Comparison of ENCODE assay signal across 9 cellular contexts in genomic region chr17:66540131-66540781, GRCh38.
A peak's percentile ranks its signal among the peaks of the same experiment; 100 is the strongest.
DNase-seq lines count a peak whose midpoint lies in the region; ATAC-seq and TF ChIP-seq lines count a peak whose summit lies in the region.
"Had no signal": no experiment of that assay in that cellular context is flagged by ENCODE, and none has a peak within 500 bp of the region (broad histone marks: within the 10 kb centered on the region; RNA-seq: fewer than 3 reads in every experiment).

No MANE protein-coding gene starts in this region.

- no peaks in the 10 kb centered on the region for H3K27me3 ChIP-seq in kidney epithelial cell (ENCODE audit: control insufficient read depth, insufficient read depth, low read length)

- TF ChIP-seq CTCF in kidney epithelial cell (IDR thresholded peaks at IDR 0.05; ENCODE audit: insufficient read depth, low read length, poor library complexity, severe bottlenecking) = no peak

- peak overlapping the region; percentile 98 for H3K27ac ChIP-seq in temporal lobe (ENCODE audit: low read depth, low read length)

- no peak for ATAC-seq in HG03521 (IDR thresholded peaks at IDR 0.05; ENCODE audit: unreplicated experiment)
- ATAC-seq in HG02610 (IDR thresholded peaks at IDR 0.05; ENCODE audit: unreplicated experiment) = no peak

- no peak overlapping the region for H3K4me3 ChIP-seq in kidney epithelial cell (ENCODE audit: low read depth, low read length)

- no peaks in the 10 kb centered on the region for H3K36me3 ChIP-seq in kidney epithelial cell (ENCODE audit: control insufficient read depth, insufficient read depth, low read length)

- DNase-seq in Kasumi-1 (lab: John Stamatoyannopoulos, UW) (peak; percentile 87), cerebellar cortex (ENCODE audit: low spot score) (peak; percentile 51), kidney epithelial cell (ENCODE audit: low read depth) (peak; percentile 52), NCI-H2196 treated with DMSO at 0.1 percent for 48 hours (lab: John Stamatoyannopoulos, UW; ENCODE audit: unreplicated experiment) (no peak)
- DNase-seq: central memory CD4-positive, alpha-beta T cell; stimulated activated CD8-positive, alpha-beta memory T cell treated with anti-CD3 and anti-CD28 coated beads, Interleukin-4, amount 100 ng/mL, for 48 hours had no signal
